Comparison of ENCODE assay signal across 10 cellular contexts in the genomic region with DNA sequence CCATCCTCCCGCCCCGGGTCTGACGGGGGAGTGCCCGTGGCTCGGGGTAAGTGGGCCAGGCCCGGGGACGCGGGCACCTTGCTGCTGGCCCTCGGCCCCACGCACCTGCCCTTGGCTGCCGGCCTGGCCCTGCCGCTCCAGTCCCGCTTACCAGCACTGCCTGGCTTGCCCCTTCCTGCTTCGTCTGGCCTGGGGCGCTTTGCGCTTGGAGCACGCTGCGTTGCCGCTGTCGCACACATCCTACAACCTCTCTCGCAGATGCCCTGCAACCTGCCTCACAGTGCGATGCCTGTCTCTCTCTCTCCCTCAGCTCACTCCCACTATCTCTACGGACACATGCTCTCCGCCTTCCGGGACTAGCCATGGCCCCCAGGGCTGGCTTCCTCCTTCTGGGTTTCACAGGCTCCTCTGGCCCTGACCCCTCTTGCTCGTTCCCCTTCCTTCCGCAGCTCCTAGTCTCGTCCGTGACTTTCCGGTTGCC. TPM values are rescaled to one million over a fixed set of nuclear protein-coding genes. Genes with fewer than 3 reads are reported as not detected.
DNase-seq lines count a peak whose midpoint lies in the region; ATAC-seq and TF ChIP-seq lines count a peak whose summit lies in the region.
"Had no signal": no experiment of that assay in that cellular context is flagged by ENCODE, and none has a peak within 500 bp of the region (broad histone marks: within the 10 kb centered on the region; RNA-seq: fewer than 3 reads in every experiment).

No MANE protein-coding gene starts in this region.

- H3K4me1 Mint-ChIP-seq in activated T-cell treated with anti-CD3 and anti-CD28 coated beads, Interleukin-2, amount 50 U/mL, for 72 hours (ENCODE audit: low read depth), result peaks cover 6% of the 10 kb centered on the region

- H3K4me3 ChIP-seq in duodenal mucosa (ENCODE audit: low read depth in 1 of 2, low read length in 2 of 2) (peak overlapping the region; percentile 40 to 47), mesendoderm (ENCODE audit: low read length) (no peak overlapping the region), tibial nerve (peak overlapping the region; percentile 11 to 43 (median 20)), A673 (ENCODE audit: low read depth, low read length, poor library complexity, severe bottlenecking) (no peak overlapping the region)

- BruUV-seq in A673 (replicated peaks; lab: Mats Ljungman, UMichigan), result no TSS peak

- H3K27ac ChIP-seq in duodenal mucosa (ENCODE audit: low read depth, low read length) (no peak overlapping the region), mesendoderm (ENCODE audit: low read depth, low read length) (no peak overlapping the region), tibial nerve (no peak overlapping the region), A673 (ENCODE audit: low read depth, low read length, poor library complexity, severe bottlenecking) (no peak overlapping the region)

- H4K8ac ChIP-seq in mesendoderm (ENCODE audit: low read depth, low read length), result no peak overlapping the region

- no peak for TF ChIP-seq CTCF in tibial nerve (IDR thresholded peaks at IDR 0.05)
- no peak for TF ChIP-seq CTCF in A673 (conservative IDR thresholded peaks at IDR 0.05; ENCODE audit: low read depth, low read length)

- no peaks in the 10 kb centered on the region for H3K79me1 ChIP-seq in mesendoderm (ENCODE audit: low read length)

- H3K18ac ChIP-seq in mesendoderm (ENCODE audit: low read length), result no peak overlapping the region

- H3K56ac ChIP-seq in mesendoderm (ENCODE audit: low read length), result peak overlapping the region; percentile 61

- H3K9ac ChIP-seq in duodenal mucosa (ENCODE audit: low read depth in 1 of 2, low read length in 2 of 2), result no peak overlapping the region
- peak overlapping the region; percentile 30 for H3K9ac ChIP-seq in mesendoderm (ENCODE audit: low read length)

- no CpG with 5 or more reads among the region's 30 CpGs for WGBS in mesendoderm (ENCODE audit: extremely low coverage, insufficient coverage, low lambda C conversion rate)
- 45 to 61% methylated on average over 21 to 29 of the region's 30 CpGs for WGBS in tibial nerve, 2 donors

- no peak overlapping the region for H2AK5ac ChIP-seq in mesendoderm (ENCODE audit: low read length)

- H3K9me3 ChIP-seq in duodenal mucosa (ENCODE audit: control insufficient read depth in 1 of 2, low read length in 2 of 2), result no peaks in the 10 kb centered on the region
- H3K9me3 ChIP-seq in tibial nerve, result no peaks in the 10 kb centered on the region
- H3K9me3 ChIP-seq in A673 (ENCODE audit: low read depth, low read length, poor library complexity, severe bottlenecking), result no peaks in the 10 kb centered on the region

- H3K4ac ChIP-seq in mesendoderm (ENCODE audit: low read depth, low read length), result no peak overlapping the region

- H3K36me3 Mint-ChIP-seq in activated T-cell treated with anti-CD3 and anti-CD28 coated beads, Interleukin-2, amount 50 U/mL, for 72 hours (ENCODE audit: insufficient read depth in 2 of 2), result no peaks in the 10 kb centered on the region

- peaks cover 50% of the 10 kb centered on the region for H3K27me3 Mint-ChIP-seq in activated T-cell treated with anti-CD3 and anti-CD28 coated beads, Interleukin-2, amount 50 U/mL, for 72 hours (ENCODE audit: low read depth)

- no peaks in the 10 kb centered on the region for H3K79me2 ChIP-seq in mesendoderm (ENCODE audit: control insufficient read depth, insufficient read depth, low read length)

- H3K27me3 ChIP-seq in duodenal mucosa (ENCODE audit: control insufficient read depth in 1 of 2, insufficient read depth in 2 of 2, low read length in 2 of 2) (peaks cover 25 to 41% of the 10 kb centered on the region in 2 donors), mesendoderm (ENCODE audit: insufficient read depth, low read length, poor library complexity) (no peaks in the 10 kb centered on the region), tibial nerve (peaks cover 0 to 44% of the 10 kb centered on the region in 2 donors), A673 (replicated peaks; ENCODE audit: insufficient read depth, low read depth, low read length, poor library complexity) (peaks cover 4% of the 10 kb centered on the region)

- POLR2A ChIA-PET in A673 (lab: Charles Lee; ENCODE audit: low non-redundant PET), result no interaction called here

- H2BK120ac ChIP-seq in mesendoderm (ENCODE audit: low read depth, low read length), result no peak overlapping the region

- no peak for DNase-seq in activated T-cell treated with anti-CD3 and anti-CD28 coated beads, Interleukin-2, amount 50 U/mL, for 72 hours
- no peak for DNase-seq in activated T-cell treated with anti-CD3 and anti-CD28 coated beads, Interleukin-2, amount 50 U/mL, for 48 hours
- DNase-seq in mesendoderm (peak; percentile 40), tibial nerve (ENCODE audit: low spot score in 2 of 2) (no peak), A673 (ENCODE audit: low spot score) (no peak)
- DNase-seq: activated CD4-positive, alpha-beta T cell treated with anti-CD3 and anti-CD28 coated beads for 1 hour; effector CD8-positive, alpha-beta T cell had no signal

- H2BK5ac ChIP-seq in mesendoderm (ENCODE audit: low read length), result no peak overlapping the region

- no peak overlapping the region for H2BK15ac ChIP-seq in mesendoderm (replicated peaks; ENCODE audit: low read depth)

- TF ChIP-seq POLR2A in tibial nerve (IDR thresholded peaks at IDR 0.05), result no peak

- H3K4me2 ChIP-seq in mesendoderm (ENCODE audit: low read length), result peak overlapping the region; percentile 35

- H3K9me3 Mint-ChIP-seq in activated T-cell treated with anti-CD3 and anti-CD28 coated beads, Interleukin-2, amount 50 U/mL, for 72 hours, result no peaks in the 10 kb centered on the region

- no peaks in the 10 kb centered on the region for H3K36me3 ChIP-seq in duodenal mucosa (ENCODE audit: control insufficient read depth in 1 of 2, insufficient read depth in 2 of 2, low read length in 2 of 2)
- no peaks in the 10 kb centered on the region for H3K36me3 ChIP-seq in mesendoderm (ENCODE audit: control insufficient read depth, insufficient read depth, low read length)
- H3K36me3 ChIP-seq in tibial nerve, result no peaks in the 10 kb centered on the region
- no peaks in the 10 kb centered on the region for H3K36me3 ChIP-seq in A673 (ENCODE audit: insufficient read depth, low read length, poor library complexity, severe bottlenecking)

- H3K4me1 ChIP-seq in duodenal mucosa (ENCODE audit: control insufficient read depth in 1 of 2, insufficient read depth in 2 of 2, low read length in 2 of 2) (no peaks in the 10 kb centered on the region), mesendoderm (ENCODE audit: control insufficient read depth, low read depth, low read length) (no peaks in the 10 kb centered on the region), tibial nerve (peaks cover 0 to 10% (median 0%) of the 10 kb centered on the region in 4 donors), A673 (ENCODE audit: insufficient read depth, low read length, poor library complexity, severe bottlenecking) (no peaks in the 10 kb centered on the region)

- peak overlapping the region; percentile 75 for H3K23ac ChIP-seq in mesendoderm (ENCODE audit: low read length)

- peak; percentile 30 to 37 for ATAC-seq in activated T-cell treated with anti-CD3 and anti-CD28 coated beads, Interleukin-2, amount 50 U/mL, for 72 hours (replicated peaks in 1 of 2)
- ATAC-seq in GM18907 (IDR thresholded peaks at IDR 0.05; ENCODE audit: unreplicated experiment), result no peak
- no peak for ATAC-seq in GM21619 (IDR thresholded peaks at IDR 0.05; ENCODE audit: unreplicated experiment)

- CTCF ChIA-PET in A673 (lab: Charles Lee), result no interaction called here

- no peak overlapping the region for H3K27ac Mint-ChIP-seq in activated T-cell treated with anti-CD3 and anti-CD28 coated beads, Interleukin-2, amount 50 U/mL, for 72 hours

- TF ChIP-seq EP300 in tibial nerve (IDR thresholded peaks at IDR 0.05), result no peak

- H4K5ac ChIP-seq in mesendoderm (ENCODE audit: low read length), result no peak overlapping the region

- intact Hi-C loops in A673 (cut with micrococcal nuclease; ENCODE audit: unreplicated experiment), result no loop called here

- H3K4me3 Mint-ChIP-seq in activated T-cell treated with anti-CD3 and anti-CD28 coated beads, Interleukin-2, amount 50 U/mL, for 72 hours, result peak overlapping the region; percentile 42 to 84

RNA-seq across cellular contexts. Expression of a gene that starts 9.7 kb away (rescaled TPM):
- not detected for total RNA-seq in activated T-cell treated with anti-CD3 and anti-CD28 coated beads, Interleukin-2, amount 50 U/mL, for 72 hours
- polyA plus RNA-seq in mesendoderm (2013, experiment 1 of 2), result 0.13 TPM
- 0.08 TPM for polyA plus RNA-seq in mesendoderm (2013, experiment 2 of 2)
- total RNA-seq in tibial nerve (not detected), A673 (2021) (not detected in 2 replicates)

RNA-seq across cellular contexts. Expression of a gene that starts 49.8 kb away (rescaled TPM):
- 10 to 100 TPM in 1 of 2 donors, 1 to 10 TPM in 1; 5.4 to 18.8 TPM for total RNA-seq in activated T-cell treated with anti-CD3 and anti-CD28 coated beads, Interleukin-2, amount 50 U/mL, for 72 hours
- 0.59 TPM for polyA plus RNA-seq in mesendoderm (2013, experiment 1 of 2)
- 0.83 TPM for polyA plus RNA-seq in mesendoderm (2013, experiment 2 of 2)
- total RNA-seq in tibial nerve, result 10 to 100 TPM in 1 of 4 donors, under 1 TPM in 3; under 0.01 to 24.6 (median 0.30) TPM
- total RNA-seq in A673 (2021), result 2.5 and 3.0 TPM in 2 replicates

RNA-seq across cellular contexts. Expression of a gene that starts 51.5 kb away (rescaled TPM):
- not detected for total RNA-seq in activated T-cell treated with anti-CD3 and anti-CD28 coated beads, Interleukin-2, amount 50 U/mL, for 72 hours
- 8.0 TPM for polyA plus RNA-seq in mesendoderm (2013, experiment 1 of 2)
- polyA plus RNA-seq in mesendoderm (2013, experiment 2 of 2), result 8.0 TPM
- total RNA-seq in tibial nerve, result 1 to 10 TPM in 2 of 4 donors, under 1 TPM in 2; 0.30 to 2.2 (median 0.96) TPM
- 0.74 and 1.2 TPM in 2 replicates for total RNA-seq in A673 (2021)

Comparison
In these comparisons a context has a peak if more than half of its experiments do, and no peak if none do; other contexts are left out.
1. ATAC-seq: peak in activated T-cell treated with anti-CD3 and anti-CD28 coated beads, Interleukin-2, amount 50 U/mL, for 72 hours (2 of 2); none in GM18907 (single experiment) and GM21619 (single experiment).
2. H3K4me3 ChIP-seq: peak in duodenal mucosa (2 of 2) and tibial nerve (4 of 4); none in mesendoderm (single experiment) and A673 (single experiment).